ENCODE assay signal across 8 cellular contexts in genomic region chr1:156766288-156767100, GRCh38. TPM values are rescaled to one million over a fixed set of nuclear protein-coding genes. Genes with fewer than 3 reads are reported as not detected.
DNase-seq lines count a peak whose midpoint lies in the region; ATAC-seq and TF ChIP-seq lines count a peak whose summit lies in the region.

No MANE protein-coding gene starts in this region.

- peak overlapping the region; percentile 96 for H3K4me3 ChIP-seq in skeletal muscle cell (ENCODE audit: low read depth, low read length)

- peak; percentile 74 for DNase-seq in NCI-H2029 treated with DMSO at 0.1 percent for 48 hours (lab: John Stamatoyannopoulos, UW)
- no peak for DNase-seq in NCI-H2029 (lab: John Stamatoyannopoulos, UW)
- DNase-seq in Right ventricle myocardium superior, result peak; percentile 59
- no peak for DNase-seq in skeletal muscle cell (ENCODE audit: low read depth)
- DNase-seq in activated gamma-delta T cell treated with Interleukin-2 at 50 U/mL for 16 hours, result no peak
- DNase-seq in NCI-H1694 (lab: John Stamatoyannopoulos, UW), result no peak

- ATAC-seq in HG02798 (IDR thresholded peaks at IDR 0.05; ENCODE audit: poor library complexity, unreplicated experiment), result peak; percentile 13
- ATAC-seq in Right ventricle myocardium superior (ENCODE audit: poor library complexity), result peak; percentile 28

- peak; percentile 23; the same call in 1 of the 2 replicates for TF ChIP-seq POLR2A in Raji (IDR thresholded peaks at IDR 0.05; ENCODE audit: insufficient read depth, low read depth, low read length)

- intact Hi-C loops in Right ventricle myocardium superior (cut with DNase I), result no loop called here

RNA-seq across cellular contexts. Expression of gene PRCC, which starts 0.8 kb away (rescaled TPM):
- 39.4 TPM for total RNA-seq in Right ventricle myocardium superior

RNA-seq across cellular contexts. Expression of gene HDGF, which starts 15.0 kb away (rescaled TPM):
- 185 TPM for total RNA-seq in Right ventricle myocardium superior

RNA-seq across cellular contexts. Expression of gene MRPL24, which starts 25.6 kb away (rescaled TPM):
- total RNA-seq in Right ventricle myocardium superior, result 99.8 TPM

RNA-seq across cellular contexts. Expression of gene ISG20L2, which starts 37.9 kb away (rescaled TPM):
- total RNA-seq in Right ventricle myocardium superior, result 12.3 TPM

RNA-seq across cellular contexts. Expression of gene METTL25B, which starts 38.2 kb away (rescaled TPM):
- total RNA-seq in Right ventricle myocardium superior, result 14.4 TPM

Comparison
In these comparisons a context has a peak if more than half of its experiments do, and no peak if none do; other contexts are left out.
1. DNase-seq: peak in NCI-H2029 treated with DMSO at 0.1 percent for 48 hours (single experiment) and Right ventricle myocardium superior (single experiment); none in NCI-H2029 (single experiment), skeletal muscle cell (single experiment), activated gamma-delta T cell treated with Interleukin-2 at 50 U/mL for 16 hours (single experiment) and NCI-H1694 (single experiment).